In the genomic region with DNA sequence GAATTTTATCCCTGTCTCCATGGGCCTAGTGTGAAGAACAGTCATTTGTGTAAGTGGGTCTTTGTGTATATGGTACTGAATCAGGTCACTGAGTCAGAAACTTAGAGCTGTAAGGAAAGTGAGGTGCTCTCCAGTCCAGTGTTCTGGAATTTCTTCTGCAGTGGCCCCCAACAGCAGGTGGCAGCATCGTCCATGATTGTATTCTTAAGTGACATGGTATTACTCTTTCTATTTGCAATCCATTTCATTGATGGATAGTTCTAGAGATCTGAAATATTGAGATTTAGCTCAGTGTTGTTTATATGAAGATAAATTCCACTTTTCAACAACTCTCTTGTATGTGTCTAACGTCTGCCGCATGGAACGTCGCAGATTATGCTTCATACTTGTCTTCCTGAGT, we compare ENCODE assay signal across 8 cellular contexts. TPM values are rescaled to one million over a fixed set of nuclear protein-coding genes. Genes with fewer than 3 reads are reported as not detected.
DNase-seq lines count a peak whose midpoint lies in the region; ATAC-seq, FAIRE-seq and TF ChIP-seq lines count a peak whose summit lies in the region.
"Not testable (repeated sequence)": the region's sequence is repeated elsewhere in the genome, so short reads cannot be mapped to it uniquely, and the experiment has no call there.

No MANE protein-coding gene starts in this region.

- not testable (repeated sequence) for H3K27me3 ChIP-seq in AG04450 (ENCODE audit: control insufficient read depth, insufficient read depth, low read length); small intestine (ENCODE audit: control insufficient read depth in 2 of 2, insufficient read depth in 2 of 2, low read length in 2 of 2)

- not testable (repeated sequence) for TF ChIP-seq POLR2A in erythroblast (IDR thresholded peaks at IDR 0.05; ENCODE audit: low read length)

- H3K36me3 ChIP-seq in small intestine (ENCODE audit: control insufficient read depth in 2 of 2, insufficient read depth in 2 of 2, low read length in 2 of 2): not testable (repeated sequence)

- H3K4me3 Mint-ChIP-seq in activated naive CD8-positive, alpha-beta T cell treated with anti-CD3 and anti-CD28 coated beads, Interleukin-2, amount 10 ng/mL, durations not matched to agents 7 days and 5 days: not testable (repeated sequence)

- H3K4me3 ChIP-seq in AG04450 (ENCODE audit: low read depth, low read length); small intestine (ENCODE audit: low read depth in 1 of 2, low read length in 2 of 2): not testable (repeated sequence)

- not testable (repeated sequence) for H3K9me3 ChIP-seq in AG04450 (ENCODE audit: control insufficient read depth, insufficient read depth, low read length); small intestine (ENCODE audit: control insufficient read depth, low read depth)

- not testable (repeated sequence) for H3K4me1 ChIP-seq in small intestine (ENCODE audit: control insufficient read depth in 2 of 2, insufficient read depth in 1 of 2, low read depth in 1 of 2, low read length in 1 of 2)

- H3K9me3 Mint-ChIP-seq in activated naive CD8-positive, alpha-beta T cell treated with anti-CD3 and anti-CD28 coated beads, Interleukin-2, amount 10 ng/mL, durations not matched to agents 7 days and 5 days: not testable (repeated sequence)

- not testable (repeated sequence) for H3K36me3 Mint-ChIP-seq in activated naive CD8-positive, alpha-beta T cell treated with anti-CD3 and anti-CD28 coated beads, Interleukin-2, amount 10 ng/mL, durations not matched to agents 7 days and 5 days

- ATAC-seq in activated naive CD8-positive, alpha-beta T cell treated with anti-CD3 and anti-CD28 coated beads, Interleukin-2, amount 10 ng/mL, durations not matched to agents 7 days and 5 days (ENCODE audit: low read depth): not testable (repeated sequence)

- H3K4me1 Mint-ChIP-seq in activated naive CD8-positive, alpha-beta T cell treated with anti-CD3 and anti-CD28 coated beads, Interleukin-2, amount 10 ng/mL, durations not matched to agents 7 days and 5 days: not testable (repeated sequence)

- 51 to 77% (median 65%) methylated on average over 5 of the region's 5 CpGs for WGBS in small intestine, 3 donors

- not testable (repeated sequence) for FAIRE-seq in small intestine (lab: Jason Lieb, UNC)

- TF ChIP-seq CTCF in AG04450 (IDR thresholded peaks at IDR 0.05; ENCODE audit: low read depth, low read length): peak; percentile 50
- peak; percentile 5; the same call in 1 of the 2 replicates for TF ChIP-seq CTCF in GM12874 (IDR thresholded peaks at IDR 0.05; ENCODE audit: insufficient read depth, low read depth, low read length)

- DNase-seq in AG04450 (ENCODE audit: low read depth, low spot score): not testable (repeated sequence)
- peak; percentile 4 for DNase-seq in NCI-H146 (lab: John Stamatoyannopoulos, UW)
- DNase-seq in UCSD-AML1 (lab: John Stamatoyannopoulos, UW; ENCODE audit: unreplicated experiment): peak; percentile 17
- peak; percentile 41 for DNase-seq in activated naive CD8-positive, alpha-beta T cell treated with anti-CD3 and anti-CD28 coated beads, Interleukin-2, amount 10 ng/mL, durations not matched to agents 7 days and 5 days
- DNase-seq in erythroblast (lab: John Stamatoyannopoulos, UW): peak; percentile 5 to 38
- DNase-seq in kidney tubule cell (ENCODE audit: low spot score): peak; percentile 6
- DNase-seq in small intestine: peak; percentile 21

- CTCF ChIA-PET in AG04450 (lab: Charles Lee): interaction anchor here (0.6 to 1.2 kb wide), 4 partner anchors 21 to 305 kb away, joined by 3 to 4 read pairs (median 4); a partner anchor contains a TSS

- H3K27me3 Mint-ChIP-seq in activated naive CD8-positive, alpha-beta T cell treated with anti-CD3 and anti-CD28 coated beads, Interleukin-2, amount 10 ng/mL, durations not matched to agents 7 days and 5 days: not testable (repeated sequence)

- H3K27ac ChIP-seq in AG04450 (ENCODE audit: low read depth, low read length); small intestine (ENCODE audit: low read depth in 1 of 2, low read length in 1 of 2): not testable (repeated sequence)

- POLR2A ChIA-PET in AG04450 (lab: Yijun Ruan, JAX); activated naive CD8-positive, alpha-beta T cell treated with anti-CD3 and anti-CD28 coated beads, Interleukin-2, amount 10 ng/mL, durations not matched to agents 7 days and 5 days (lab: Charles Lee): not testable (repeated sequence)

- not testable (repeated sequence) for H3K27ac Mint-ChIP-seq in activated naive CD8-positive, alpha-beta T cell treated with anti-CD3 and anti-CD28 coated beads, Interleukin-2, amount 10 ng/mL, durations not matched to agents 7 days and 5 days

RNA-seq across cellular contexts. Expression of a gene that starts 20.5 kb away (rescaled TPM):
- polyA plus RNA-seq in AG04450 (2011; rRNA removed) (17.6 and 24.6 TPM in 2 replicates), small intestine (10 to 100 TPM in 1 of 3 donors, 1 to 10 TPM in 2; 5.9 to 10.5 (median 9.1) TPM)
- polyA minus RNA-seq in AG04450 (2011; rRNA and poly(A)+ RNA removed): 11.2 and 18.9 TPM in 2 replicates
- 10 to 100 TPM; 53.1 to 55.4 TPM for total RNA-seq in activated naive CD8-positive, alpha-beta T cell treated with anti-CD3 and anti-CD28 coated beads, Interleukin-2, amount 10 ng/mL, durations not matched to agents 7 days and 5 days
